In the genomic region with DNA sequence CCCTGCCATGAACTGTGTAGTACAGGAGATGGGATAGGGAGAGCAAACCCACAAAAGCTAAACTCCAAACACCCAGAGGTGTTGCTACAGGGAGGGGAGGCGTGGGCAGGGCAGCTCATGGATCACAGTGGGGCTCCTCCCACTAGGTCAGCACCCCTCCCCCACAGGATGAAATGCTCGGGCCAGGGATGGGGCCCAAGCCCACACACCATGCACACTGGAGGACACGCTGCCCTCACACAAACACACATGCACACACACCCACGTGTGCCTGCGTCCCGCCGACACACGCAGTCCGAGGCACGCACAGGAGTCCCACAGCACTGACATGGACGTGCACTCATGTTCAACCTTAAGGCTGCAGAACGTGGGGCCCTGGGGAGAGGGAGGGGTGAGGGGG, we compare ENCODE assay signal across 1 cellular context.
TF ChIP-seq lines count a peak whose summit lies in the region.

No MANE protein-coding gene starts in this region.

TF ChIP-seq in IMR-90, 13 proteins besides CTCF, POLR2A, EP300 and RAD21:
- TF ChIP-seq SMC3 (IDR thresholded peaks at IDR 0.05; ENCODE audit: low read depth, low read length): no peak
- TF ChIP-seq FOS (IDR thresholded peaks at IDR 0.05; ENCODE audit: low read depth, low read length): no peak
- no peak for TF ChIP-seq MAFK (IDR thresholded peaks at IDR 0.05; ENCODE audit: low read depth, low read length)
- no peak for TF ChIP-seq RFX5 (IDR thresholded peaks at IDR 0.05; ENCODE audit: low read depth, low read length)
